In the genomic region with DNA sequence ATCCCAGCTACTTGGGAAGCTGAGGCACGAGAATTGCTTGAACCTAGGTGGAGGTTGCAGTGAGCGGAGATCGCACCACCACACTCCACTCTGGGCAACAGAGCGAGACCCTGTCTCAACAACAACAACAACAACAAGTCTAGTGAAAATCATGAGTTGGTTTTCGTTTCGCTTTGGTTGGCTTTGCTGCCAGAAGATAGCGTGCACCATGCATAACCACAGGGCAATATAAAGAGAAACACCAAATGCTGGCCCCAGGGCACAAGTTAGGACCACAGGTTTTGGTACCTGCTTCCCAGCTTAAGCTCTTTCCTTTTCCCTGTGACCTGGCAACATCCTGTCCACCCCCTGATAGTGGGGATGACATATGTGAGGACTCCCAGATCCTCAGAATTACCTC, we compare ENCODE assay signal across 32 cellular contexts.
"Had no signal": no experiment of that assay in that cellular context is flagged by ENCODE, and none has a peak within 500 bp of the region (broad histone marks: within the 10 kb centered on the region; RNA-seq: fewer than 3 reads in every experiment).

No MANE protein-coding gene starts in this region.

- H3K27ac ChIP-seq: ascending aorta, cardiac muscle cell, VCaP had no signal

- H3K9me3 ChIP-seq: ascending aorta had no signal

- H3K4me1 ChIP-seq: ascending aorta had no signal

- H3K36me3 ChIP-seq: ascending aorta, cardiac muscle cell had no signal

- FAIRE-seq: bronchial epithelial cell, TTC549 had no signal

- DNase-seq: activated B cell treated with CpG ODN at 0.5 μM for 24 hours; activated CD4-positive, alpha-beta memory T cell treated with anti-CD3 and anti-CD28 coated beads for 36 hours; activated CD4-positive, alpha-beta T cell treated with anti-CD3 and anti-CD28 coated beads for 4 hours; activated CD4-positive, alpha-beta T cell treated with anti-CD3 and anti-CD28 coated beads, Interleukin-2, amount 10 ng/mL, durations not matched to agents 24 days and 14 days; activated CD4-positive, alpha-beta T cell treated with anti-CD3 and anti-CD28 coated beads, Interleukin-2, amount 50 U/mL, for 1 hour; activated CD4-positive, alpha-beta T cell treated with anti-CD3 and anti-CD28 coated beads, Interleukin-2, amount 50 U/mL, for 4 hours; activated CD4-positive, CD25-positive, alpha-beta regulatory T cell treated with anti-CD3 and anti-CD28 coated beads, Interleukin-2, amount 50 U/mL, for 72 hours; activated CD8-positive, alpha-beta memory T cell treated with anti-CD3 and anti-CD28 coated beads, Interleukin-2, amount 50 U/mL, for 4 hours; activated CD8-positive, alpha-beta T cell treated with anti-CD3 and anti-CD28 coated beads for 36 hours; activated effector memory CD4-positive, alpha-beta T cell treated with anti-CD3 and anti-CD28 coated beads, Interleukin-2, amount 50 U/mL, for 16 hours; activated gamma-delta T cell treated with Interleukin-2 at 50 U/mL for 16 hours; activated naive CD4-positive, alpha-beta T cell; activated naive CD4-positive, alpha-beta T cell treated with anti-CD3 and anti-CD28 coated beads for 36 hours; activated naive CD8-positive, alpha-beta T cell treated with anti-CD3 and anti-CD28 coated beads, Interleukin-2, amount 10 ng/mL, durations not matched to agents 7 days and 5 days; activated naive CD8-positive, alpha-beta T cell treated with anti-CD3 and anti-CD28 coated beads, Interleukin-2, amount 50 U/mL, for 24 hours; activated T-cell treated with anti-CD3 and anti-CD28 coated beads for 4 hours; activated T-cell treated with anti-CD3 and anti-CD28 coated beads, Interleukin-2, amount 50 U/mL, for 1 hour; activated T-cell treated with anti-CD3 and anti-CD28 coated beads, Interleukin-2, amount 50 U/mL, for 4 hours; activated T-cell treated with anti-CD3 and anti-CD28 coated beads, Interleukin-2, amount 50 U/mL, for 72 hours; amygdala; anterior cingulate cortex; caudate nucleus; cerebellar nuclear complex; T-helper 1 cell; T-helper 2 cell; T-helper 9 cell had no signal

- ATAC-seq: activated CD8-positive, alpha-beta T cell treated with anti-CD3 and anti-CD28 coated beads for 36 hours; activated naive CD8-positive, alpha-beta T cell treated with anti-CD3 and anti-CD28 coated beads, Interleukin-2, amount 50 U/mL, for 24 hours; activated T-cell treated with anti-CD3 and anti-CD28 coated beads, Interleukin-2, amount 50 U/mL, for 4 hours; activated T-cell treated with anti-CD3 and anti-CD28 coated beads, Interleukin-2, amount 50 U/mL, for 72 hours; activated T-helper 17 cell treated with anti-CD3 and anti-CD28 coated beads, Interleukin-2, amount 50 U/mL, for 72 hours had no signal

- H3K4me3 ChIP-seq: ascending aorta, cardiac muscle cell had no signal

- H3K27me3 ChIP-seq: ascending aorta, cardiac muscle cell had no signal
